In the genomic region with DNA sequence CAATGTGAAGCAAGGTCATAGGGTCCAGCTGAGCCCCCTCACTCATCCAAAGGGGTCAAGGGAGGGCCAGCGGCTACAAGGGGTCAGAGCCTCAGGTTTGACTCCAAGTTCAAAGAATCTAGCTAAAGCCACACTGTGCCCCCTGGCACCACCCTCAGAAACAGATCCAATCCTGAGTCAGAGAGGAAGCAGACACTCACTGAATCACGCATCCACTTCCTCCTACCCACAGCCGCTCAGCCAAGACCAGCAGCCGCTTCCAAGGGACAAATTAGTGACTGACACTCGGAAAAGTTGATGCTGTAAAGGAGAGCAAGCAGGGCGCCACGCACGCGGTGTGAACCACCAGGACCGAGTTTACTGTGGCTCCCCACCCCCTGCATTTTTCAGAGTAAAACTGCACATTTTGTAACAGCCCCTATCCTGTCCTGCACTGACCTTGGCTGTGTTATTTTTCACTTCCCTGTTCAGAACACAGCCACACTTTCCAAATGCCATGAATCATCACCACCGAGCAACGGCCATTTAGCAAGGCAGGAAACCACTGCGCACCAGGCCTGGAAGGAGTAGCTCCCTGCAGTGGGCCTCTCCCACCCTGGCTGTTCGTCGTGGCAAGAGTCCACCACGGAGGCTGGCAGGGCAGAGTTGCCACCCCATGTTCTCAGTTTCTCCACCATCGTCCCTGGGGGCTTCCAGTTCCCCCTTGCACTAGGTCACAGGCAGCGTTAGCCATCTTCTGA, we compare ENCODE assay signal across 1 cellular context.
A peak's percentile ranks its signal among the peaks of the same experiment; 100 is the strongest.
TF ChIP-seq lines count a peak whose summit lies in the region.

No MANE protein-coding gene starts in this region.

TF ChIP-seq in HepG2, 621 proteins besides CTCF, POLR2A, EP300 and RAD21 (continued from another document and continues in another):
- peak; percentile 58 for TF ChIP-seq CCDC6 (CRISPR knock-in tag; IDR thresholded peaks at IDR 0.05)
- TF ChIP-seq, protein P1, sequence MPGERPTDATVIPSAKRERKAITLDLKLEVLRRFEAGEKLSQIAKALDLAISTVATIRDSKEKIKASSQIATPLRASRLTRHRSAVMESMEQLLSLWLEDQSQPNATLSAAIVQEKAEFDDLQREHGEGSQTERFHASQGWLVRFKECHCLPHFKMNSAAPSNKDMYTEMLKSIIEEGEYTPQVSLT (CRISPR knock-in tag; IDR thresholded peaks at IDR 0.05; ENCODE audit: borderline replicate concordance, low read depth) = no peak
- TF ChIP-seq GATAD1 (CRISPR knock-in tag; IDR thresholded peaks at IDR 0.05) = no peak
- TF ChIP-seq, protein P2, sequence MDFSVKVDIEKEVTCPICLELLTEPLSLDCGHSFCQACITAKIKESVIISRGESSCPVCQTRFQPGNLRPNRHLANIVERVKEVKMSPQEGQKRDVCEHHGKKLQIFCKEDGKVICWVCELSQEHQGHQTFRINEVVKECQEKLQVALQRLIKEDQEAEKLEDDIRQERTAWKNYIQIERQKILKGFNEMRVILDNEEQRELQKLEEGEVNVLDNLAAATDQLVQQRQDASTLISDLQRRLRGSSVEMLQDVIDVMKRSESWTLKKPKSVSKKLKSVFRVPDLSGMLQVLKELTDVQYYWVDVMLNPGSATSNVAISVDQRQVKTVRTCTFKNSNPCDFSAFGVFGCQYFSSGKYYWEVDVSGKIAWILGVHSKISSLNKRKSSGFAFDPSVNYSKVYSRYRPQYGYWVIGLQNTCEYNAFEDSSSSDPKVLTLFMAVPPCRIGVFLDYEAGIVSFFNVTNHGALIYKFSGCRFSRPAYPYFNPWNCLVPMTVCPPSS (IDR thresholded peaks at IDR 0.05) = no peak
- TF ChIP-seq NCOA2 (CRISPR knock-in tag; IDR thresholded peaks at IDR 0.05) = peak; percentile 77
- TF ChIP-seq HDAC1 (CRISPR knock-in tag; IDR thresholded peaks at IDR 0.05) = peak; percentile 75
- TF ChIP-seq NFE2L1 (CRISPR knock-in tag; IDR thresholded peaks at IDR 0.05; ENCODE audit: borderline replicate concordance) = no peak
- TF ChIP-seq, protein P3, sequence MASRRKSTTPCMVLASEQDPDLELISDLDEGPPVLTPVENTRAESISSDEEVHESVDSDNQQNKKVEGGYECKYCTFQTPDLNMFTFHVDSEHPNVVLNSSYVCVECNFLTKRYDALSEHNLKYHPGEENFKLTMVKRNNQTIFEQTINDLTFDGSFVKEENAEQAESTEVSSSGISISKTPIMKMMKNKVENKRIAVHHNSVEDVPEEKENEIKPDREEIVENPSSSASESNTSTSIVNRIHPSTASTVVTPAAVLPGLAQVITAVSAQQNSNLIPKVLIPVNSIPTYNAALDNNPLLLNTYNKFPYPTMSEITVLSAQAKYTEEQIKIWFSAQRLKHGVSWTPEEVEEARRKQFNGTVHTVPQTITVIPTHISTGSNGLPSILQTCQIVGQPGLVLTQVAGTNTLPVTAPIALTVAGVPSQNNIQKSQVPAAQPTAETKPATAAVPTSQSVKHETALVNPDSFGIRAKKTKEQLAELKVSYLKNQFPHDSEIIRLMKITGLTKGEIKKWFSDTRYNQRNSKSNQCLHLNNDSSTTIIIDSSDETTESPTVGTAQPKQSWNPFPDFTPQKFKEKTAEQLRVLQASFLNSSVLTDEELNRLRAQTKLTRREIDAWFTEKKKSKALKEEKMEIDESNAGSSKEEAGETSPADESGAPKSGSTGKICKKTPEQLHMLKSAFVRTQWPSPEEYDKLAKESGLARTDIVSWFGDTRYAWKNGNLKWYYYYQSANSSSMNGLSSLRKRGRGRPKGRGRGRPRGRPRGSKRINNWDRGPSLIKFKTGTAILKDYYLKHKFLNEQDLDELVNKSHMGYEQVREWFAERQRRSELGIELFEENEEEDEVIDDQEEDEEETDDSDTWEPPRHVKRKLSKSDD (CRISPR knock-in tag; IDR thresholded peaks at IDR 0.05; ENCODE audit: low read depth) = peak; percentile 82; the same call in 1 of the 2 replicates
- TF ChIP-seq ELF3 (CRISPR knock-in tag; IDR thresholded peaks at IDR 0.05) = peak; percentile 98
- TF ChIP-seq ZNF30 (CRISPR knock-in tag; IDR thresholded peaks at IDR 0.05) = no peak
- no peak for TF ChIP-seq BHLHE40 (IDR thresholded peaks at IDR 0.05; ENCODE audit: low read length)
- TF ChIP-seq KDM6A (CRISPR knock-in tag; IDR thresholded peaks at IDR 0.05; ENCODE audit: low read depth) = no peak
- no peak for TF ChIP-seq RNF2 (conservative IDR thresholded peaks at IDR 0.05; ENCODE audit: low read depth)
- TF ChIP-seq, protein P4, sequence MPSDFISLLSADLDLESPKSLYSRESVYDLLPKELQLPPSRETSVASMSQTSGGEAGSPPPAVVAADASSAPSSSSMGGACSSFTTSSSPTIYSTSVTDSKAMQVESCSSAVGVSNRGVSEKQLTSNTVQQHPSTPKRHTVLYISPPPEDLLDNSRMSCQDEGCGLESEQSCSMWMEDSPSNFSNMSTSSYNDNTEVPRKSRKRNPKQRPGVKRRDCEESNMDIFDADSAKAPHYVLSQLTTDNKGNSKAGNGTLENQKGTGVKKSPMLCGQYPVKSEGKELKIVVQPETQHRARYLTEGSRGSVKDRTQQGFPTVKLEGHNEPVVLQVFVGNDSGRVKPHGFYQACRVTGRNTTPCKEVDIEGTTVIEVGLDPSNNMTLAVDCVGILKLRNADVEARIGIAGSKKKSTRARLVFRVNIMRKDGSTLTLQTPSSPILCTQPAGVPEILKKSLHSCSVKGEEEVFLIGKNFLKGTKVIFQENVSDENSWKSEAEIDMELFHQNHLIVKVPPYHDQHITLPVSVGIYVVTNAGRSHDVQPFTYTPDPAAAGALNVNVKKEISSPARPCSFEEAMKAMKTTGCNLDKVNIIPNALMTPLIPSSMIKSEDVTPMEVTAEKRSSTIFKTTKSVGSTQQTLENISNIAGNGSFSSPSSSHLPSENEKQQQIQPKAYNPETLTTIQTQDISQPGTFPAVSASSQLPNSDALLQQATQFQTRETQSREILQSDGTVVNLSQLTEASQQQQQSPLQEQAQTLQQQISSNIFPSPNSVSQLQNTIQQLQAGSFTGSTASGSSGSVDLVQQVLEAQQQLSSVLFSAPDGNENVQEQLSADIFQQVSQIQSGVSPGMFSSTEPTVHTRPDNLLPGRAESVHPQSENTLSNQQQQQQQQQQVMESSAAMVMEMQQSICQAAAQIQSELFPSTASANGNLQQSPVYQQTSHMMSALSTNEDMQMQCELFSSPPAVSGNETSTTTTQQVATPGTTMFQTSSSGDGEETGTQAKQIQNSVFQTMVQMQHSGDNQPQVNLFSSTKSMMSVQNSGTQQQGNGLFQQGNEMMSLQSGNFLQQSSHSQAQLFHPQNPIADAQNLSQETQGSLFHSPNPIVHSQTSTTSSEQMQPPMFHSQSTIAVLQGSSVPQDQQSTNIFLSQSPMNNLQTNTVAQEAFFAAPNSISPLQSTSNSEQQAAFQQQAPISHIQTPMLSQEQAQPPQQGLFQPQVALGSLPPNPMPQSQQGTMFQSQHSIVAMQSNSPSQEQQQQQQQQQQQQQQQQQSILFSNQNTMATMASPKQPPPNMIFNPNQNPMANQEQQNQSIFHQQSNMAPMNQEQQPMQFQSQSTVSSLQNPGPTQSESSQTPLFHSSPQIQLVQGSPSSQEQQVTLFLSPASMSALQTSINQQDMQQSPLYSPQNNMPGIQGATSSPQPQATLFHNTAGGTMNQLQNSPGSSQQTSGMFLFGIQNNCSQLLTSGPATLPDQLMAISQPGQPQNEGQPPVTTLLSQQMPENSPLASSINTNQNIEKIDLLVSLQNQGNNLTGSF (CRISPR knock-in tag; IDR thresholded peaks at IDR 0.05) = no peak
- no peak for TF ChIP-seq NR3C1 (CRISPR knock-in tag; IDR thresholded peaks at IDR 0.05)
- TF ChIP-seq ZNF337 (CRISPR knock-in tag; IDR thresholded peaks at IDR 0.05; ENCODE audit: borderline replicate concordance, low read depth) = no peak
- 0 out of 2 replicates have a peak, but pooled peaks have one; percentile 33 for TF ChIP-seq ZNF138 (CRISPR knock-in tag; IDR thresholded peaks at IDR 0.05; ENCODE audit: low read depth)
- no peak for TF ChIP-seq TP53 (CRISPR knock-in tag; conservative IDR thresholded peaks at IDR 0.05)
- TF ChIP-seq ZNF180 (CRISPR knock-in tag; IDR thresholded peaks at IDR 0.05; ENCODE audit: borderline replicate concordance, low read depth) = no peak
- TF ChIP-seq SKI (IDR thresholded peaks at IDR 0.05; ENCODE audit: partially characterized antibody) = peak; percentile 90
- TF ChIP-seq, protein P5, sequence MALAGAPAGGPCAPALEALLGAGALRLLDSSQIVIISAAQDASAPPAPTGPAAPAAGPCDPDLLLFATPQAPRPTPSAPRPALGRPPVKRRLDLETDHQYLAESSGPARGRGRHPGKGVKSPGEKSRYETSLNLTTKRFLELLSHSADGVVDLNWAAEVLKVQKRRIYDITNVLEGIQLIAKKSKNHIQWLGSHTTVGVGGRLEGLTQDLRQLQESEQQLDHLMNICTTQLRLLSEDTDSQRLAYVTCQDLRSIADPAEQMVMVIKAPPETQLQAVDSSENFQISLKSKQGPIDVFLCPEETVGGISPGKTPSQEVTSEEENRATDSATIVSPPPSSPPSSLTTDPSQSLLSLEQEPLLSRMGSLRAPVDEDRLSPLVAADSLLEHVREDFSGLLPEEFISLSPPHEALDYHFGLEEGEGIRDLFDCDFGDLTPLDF (CRISPR knock-in tag; IDR thresholded peaks at IDR 0.05) = no peak
- TF ChIP-seq KLF15 (CRISPR knock-in tag; IDR thresholded peaks at IDR 0.05; ENCODE audit: borderline replicate concordance) = no peak
- TF ChIP-seq ZNF713 (CRISPR knock-in tag; IDR thresholded peaks at IDR 0.05) = no peak
- no peak for TF ChIP-seq ZNF343 (CRISPR knock-in tag; IDR thresholded peaks at IDR 0.05)
- TF ChIP-seq BRCA1 (CRISPR knock-in tag; IDR thresholded peaks at IDR 0.05) = 0 out of 2 replicates have a peak, but pooled peaks have one; percentile 45
- no peak for TF ChIP-seq ZNF451 (CRISPR knock-in tag; IDR thresholded peaks at IDR 0.05)
- TF ChIP-seq, protein P6, sequence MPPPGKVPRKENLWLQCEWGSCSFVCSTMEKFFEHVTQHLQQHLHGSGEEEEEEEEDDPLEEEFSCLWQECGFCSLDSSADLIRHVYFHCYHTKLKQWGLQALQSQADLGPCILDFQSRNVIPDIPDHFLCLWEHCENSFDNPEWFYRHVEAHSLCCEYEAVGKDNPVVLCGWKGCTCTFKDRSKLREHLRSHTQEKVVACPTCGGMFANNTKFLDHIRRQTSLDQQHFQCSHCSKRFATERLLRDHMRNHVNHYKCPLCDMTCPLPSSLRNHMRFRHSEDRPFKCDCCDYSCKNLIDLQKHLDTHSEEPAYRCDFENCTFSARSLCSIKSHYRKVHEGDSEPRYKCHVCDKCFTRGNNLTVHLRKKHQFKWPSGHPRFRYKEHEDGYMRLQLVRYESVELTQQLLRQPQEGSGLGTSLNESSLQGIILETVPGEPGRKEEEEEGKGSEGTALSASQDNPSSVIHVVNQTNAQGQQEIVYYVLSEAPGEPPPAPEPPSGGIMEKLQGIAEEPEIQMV (CRISPR knock-in tag; IDR thresholded peaks at IDR 0.05; ENCODE audit: low read depth) = no peak
- TF ChIP-seq, protein P7, sequence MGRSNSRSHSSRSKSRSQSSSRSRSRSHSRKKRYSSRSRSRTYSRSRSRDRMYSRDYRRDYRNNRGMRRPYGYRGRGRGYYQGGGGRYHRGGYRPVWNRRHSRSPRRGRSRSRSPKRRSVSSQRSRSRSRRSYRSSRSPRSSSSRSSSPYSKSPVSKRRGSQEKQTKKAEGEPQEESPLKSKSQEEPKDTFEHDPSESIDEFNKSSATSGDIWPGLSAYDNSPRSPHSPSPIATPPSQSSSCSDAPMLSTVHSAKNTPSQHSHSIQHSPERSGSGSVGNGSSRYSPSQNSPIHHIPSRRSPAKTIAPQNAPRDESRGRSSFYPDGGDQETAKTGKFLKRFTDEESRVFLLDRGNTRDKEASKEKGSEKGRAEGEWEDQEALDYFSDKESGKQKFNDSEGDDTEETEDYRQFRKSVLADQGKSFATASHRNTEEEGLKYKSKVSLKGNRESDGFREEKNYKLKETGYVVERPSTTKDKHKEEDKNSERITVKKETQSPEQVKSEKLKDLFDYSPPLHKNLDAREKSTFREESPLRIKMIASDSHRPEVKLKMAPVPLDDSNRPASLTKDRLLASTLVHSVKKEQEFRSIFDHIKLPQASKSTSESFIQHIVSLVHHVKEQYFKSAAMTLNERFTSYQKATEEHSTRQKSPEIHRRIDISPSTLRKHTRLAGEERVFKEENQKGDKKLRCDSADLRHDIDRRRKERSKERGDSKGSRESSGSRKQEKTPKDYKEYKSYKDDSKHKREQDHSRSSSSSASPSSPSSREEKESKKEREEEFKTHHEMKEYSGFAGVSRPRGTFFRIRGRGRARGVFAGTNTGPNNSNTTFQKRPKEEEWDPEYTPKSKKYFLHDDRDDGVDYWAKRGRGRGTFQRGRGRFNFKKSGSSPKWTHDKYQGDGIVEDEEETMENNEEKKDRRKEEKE (IDR thresholded peaks at IDR 0.05) = no peak
- TF ChIP-seq NR2F1 (CRISPR knock-in tag; IDR thresholded peaks at IDR 0.05) = peak; percentile 55 to 85
- TF ChIP-seq ZNF296 (CRISPR knock-in tag; conservative IDR thresholded peaks at IDR 0.05) = 0 out of 2 replicates have a peak, but pooled peaks have one; percentile 6
- no peak for TF ChIP-seq ZNF678 (CRISPR knock-in tag; IDR thresholded peaks at IDR 0.05)
- no peak for TF ChIP-seq ZBTB1 (CRISPR knock-in tag; IDR thresholded peaks at IDR 0.05; ENCODE audit: borderline replicate concordance)
- no peak for TF ChIP-seq ATF1 (CRISPR knock-in tag; IDR thresholded peaks at IDR 0.05)
- no peak for TF ChIP-seq RFX5 (IDR thresholded peaks at IDR 0.05; ENCODE audit: low read depth, low read length)
- no peak for TF ChIP-seq ADNP (CRISPR knock-in tag; IDR thresholded peaks at IDR 0.05)
- no peak for TF ChIP-seq ZNF17 (CRISPR knock-in tag; IDR thresholded peaks at IDR 0.05)
- 0 out of 2 replicates have a peak, but pooled peaks have one; percentile 79 for TF ChIP-seq ZNF878 (CRISPR knock-in tag; IDR thresholded peaks at IDR 0.05)
- TF ChIP-seq ZNF333 (CRISPR knock-in tag; IDR thresholded peaks at IDR 0.05; ENCODE audit: borderline replicate concordance) = no peak
- 0 out of 2 replicates have a peak, but pooled peaks have one; percentile 52 for TF ChIP-seq ZNF235 (CRISPR knock-in tag; IDR thresholded peaks at IDR 0.05; ENCODE audit: borderline replicate concordance)
- no peak for TF ChIP-seq ONECUT2 (CRISPR knock-in tag; IDR thresholded peaks at IDR 0.05)
- peak; percentile 57 for TF ChIP-seq KAT8 (CRISPR knock-in tag; IDR thresholded peaks at IDR 0.05)
- TF ChIP-seq, protein P8, sequence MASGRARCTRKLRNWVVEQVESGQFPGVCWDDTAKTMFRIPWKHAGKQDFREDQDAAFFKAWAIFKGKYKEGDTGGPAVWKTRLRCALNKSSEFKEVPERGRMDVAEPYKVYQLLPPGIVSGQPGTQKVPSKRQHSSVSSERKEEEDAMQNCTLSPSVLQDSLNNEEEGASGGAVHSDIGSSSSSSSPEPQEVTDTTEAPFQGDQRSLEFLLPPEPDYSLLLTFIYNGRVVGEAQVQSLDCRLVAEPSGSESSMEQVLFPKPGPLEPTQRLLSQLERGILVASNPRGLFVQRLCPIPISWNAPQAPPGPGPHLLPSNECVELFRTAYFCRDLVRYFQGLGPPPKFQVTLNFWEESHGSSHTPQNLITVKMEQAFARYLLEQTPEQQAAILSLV (CRISPR knock-in tag; IDR thresholded peaks at IDR 0.05; ENCODE audit: borderline replicate concordance) = peak; percentile 38; the same call in 1 of the 2 replicates
- no peak for TF ChIP-seq ZEB1 (IDR thresholded peaks at IDR 0.05; ENCODE audit: insufficient replicate concordance, low read depth)
- TF ChIP-seq ZNF746 (CRISPR knock-in tag; IDR thresholded peaks at IDR 0.05) = peak; percentile 79; the same call in 1 of the 2 replicates
- no peak for TF ChIP-seq ZNF773 (CRISPR knock-in tag; IDR thresholded peaks at IDR 0.05; ENCODE audit: borderline replicate concordance)
- TF ChIP-seq ZNF709 (CRISPR knock-in tag; IDR thresholded peaks at IDR 0.05) = no peak; the same call in none of the 2 replicates
- peak; percentile 87 for TF ChIP-seq ZFX (CRISPR knock-in tag; IDR thresholded peaks at IDR 0.05; ENCODE audit: low read depth)
- no peak for TF ChIP-seq ZNF335 (CRISPR knock-in tag; IDR thresholded peaks at IDR 0.05)
- peak; percentile 73 for TF ChIP-seq SALL1 (CRISPR knock-in tag; IDR thresholded peaks at IDR 0.05)
